ENCODE assay signal across 22 cellular contexts in genomic region chr13:113062691-113063090, GRCh38. TPM values are rescaled to one million over a fixed set of nuclear protein-coding genes. Genes with fewer than 3 reads are reported as not detected.
"Had no signal": no experiment of that assay in that cellular context is flagged by ENCODE, and none has a peak within 500 bp of the region (broad histone marks: within the 10 kb centered on the region; RNA-seq: fewer than 3 reads in every experiment).

No MANE protein-coding gene starts in this region.

- H3K4me1 ChIP-seq: parathyroid adenoma, psoas muscle, testis, tibial nerve had no signal

- ATAC-seq: left lobe of liver; natural killer cell treated with Interleukin-12 subunit alpha and Interleukin-12 subunit beta and Interleukin-15 and Interleukin-18, amount 100 ng/mL, for 72 hours; psoas muscle; sciatic nerve had no signal

- H3K36me3 ChIP-seq: tibial nerve had no signal

- H3K27me3 ChIP-seq: hepatocyte, testis, tibial nerve had no signal

- H3K4me3 ChIP-seq: coronary artery, hepatocyte, lung, psoas muscle, skin epidermis, testis, tibial nerve had no signal

- H3K27ac ChIP-seq: coronary artery, hepatocyte, parathyroid adenoma, psoas muscle, skin epidermis, testis, tibial nerve had no signal

- DNase-seq: effector CD8-positive, alpha-beta T cell; foreskin melanocyte; kidney glomerular epithelial cell; mesenchymal stem cell; midbrain; retina; stimulated activated CD4-positive, alpha-beta T cell treated with anti-CD3 and anti-CD28 coated beads, Interleukin-2, amount 100 ng/mL, for 24 hours; stimulated activated CD4-positive, alpha-beta T cell treated with anti-CD3 and anti-CD28 coated beads, Interleukin-4, amount 100 ng/mL, for 4 hours; stimulated activated naive CD4-positive, alpha-beta T cell; testis had no signal

- H3K9me3 ChIP-seq: psoas muscle, testis had no signal

RNA-seq across cellular contexts. Expression of gene F7, which starts 42.9 kb away (rescaled TPM):
- total RNA-seq: dermis microvascular lymphatic vessel endothelial cell; natural killer cell treated with Interleukin-12 subunit alpha and Interleukin-12 subunit beta and Interleukin-15 and Interleukin-18, amount 100 ng/mL, for 72 hours; tibial nerve; ureter had no signal

RNA-seq across cellular contexts. Expression of gene F10, which starts 59.9 kb away (rescaled TPM):
- total RNA-seq: dermis microvascular lymphatic vessel endothelial cell; natural killer cell treated with Interleukin-12 subunit alpha and Interleukin-12 subunit beta and Interleukin-15 and Interleukin-18, amount 100 ng/mL, for 72 hours had no signal
